ENCODE assay signal across 8 cellular contexts in genomic region chr16:56041556-56042140, GRCh38.
DNase-seq lines count a peak whose midpoint lies in the region; ATAC-seq and TF ChIP-seq lines count a peak whose summit lies in the region.

No MANE protein-coding gene starts in this region.

- in situ Hi-C loops in GM13977 (cut with MboI; ENCODE audit: low pct_unique_long_range_greater_than_20kb, low sequenced_read_pairs, unreplicated experiment) = no loop called here

- peak; percentile 38 for TF ChIP-seq CTCF in A673 (conservative IDR thresholded peaks at IDR 0.05; ENCODE audit: low read depth, low read length)
- peak; percentile 48 for TF ChIP-seq CTCF in GM13977 (IDR thresholded peaks at IDR 0.05; ENCODE audit: extremely low read depth, insufficient read depth, missing control alignments)
- TF ChIP-seq CTCF in kidney epithelial cell (IDR thresholded peaks at IDR 0.05; ENCODE audit: insufficient read depth, low read length, poor library complexity, severe bottlenecking) = peak; percentile 29
- peak; percentile 35 for TF ChIP-seq CTCF in upper lobe of right lung (IDR thresholded peaks at IDR 0.05)

- no peaks in the 10 kb centered on the region for H3K9me3 ChIP-seq in A673 (ENCODE audit: low read depth, low read length, poor library complexity, severe bottlenecking)
- H3K9me3 ChIP-seq in upper lobe of right lung = peaks cover 7% of the 10 kb centered on the region

- intact Hi-C loops in A673 (cut with micrococcal nuclease; ENCODE audit: unreplicated experiment) (loop anchor here (5.0 kb wide), 1 partner anchor 276 kb away; no protein-coding TSS in a partner anchor), upper lobe of right lung (cut with DNase I) (no loop called here)

- peaks cover 5% of the 10 kb centered on the region for H3K27me3 ChIP-seq in A673 (replicated peaks; ENCODE audit: insufficient read depth, low read depth, low read length, poor library complexity)
- H3K27me3 ChIP-seq in kidney epithelial cell (ENCODE audit: control insufficient read depth, insufficient read depth, low read length) = no peaks in the 10 kb centered on the region
- H3K27me3 ChIP-seq in upper lobe of right lung = no peaks in the 10 kb centered on the region

- ATAC-seq in upper lobe of right lung = peak; percentile 89
- no peak for ATAC-seq in GM18511 (IDR thresholded peaks at IDR 0.05; ENCODE audit: unreplicated experiment)

- POLR2A ChIA-PET in A673 (lab: Charles Lee; ENCODE audit: low non-redundant PET) = no interaction called here

- peak; percentile 10 for DNase-seq in A673 (ENCODE audit: low spot score)
- peak; percentile 27 for DNase-seq in GM13977 (ENCODE audit: low spot score)
- peak; percentile 31 for DNase-seq in NCI-H2227 (lab: John Stamatoyannopoulos, UW; ENCODE audit: unreplicated experiment)
- DNase-seq in activated effector memory CD4-positive, alpha-beta T cell treated with Interleukin-2 at 50 U/mL for 16 hours = peak; percentile 11
- no peak for DNase-seq in kidney epithelial cell (ENCODE audit: low read depth)
- DNase-seq in upper lobe of right lung = no peak
- DNase-seq in NCI-H446 treated with DMSO at 0.1 percent for 48 hours (lab: John Stamatoyannopoulos, UW) = no peak

- H3K4me3 ChIP-seq in A673 (ENCODE audit: low read depth, low read length, poor library complexity, severe bottlenecking) (no peak overlapping the region), kidney epithelial cell (ENCODE audit: low read depth, low read length) (no peak overlapping the region), upper lobe of right lung (no peak overlapping the region)

- H3K36me3 ChIP-seq in A673 (ENCODE audit: insufficient read depth, low read length, poor library complexity, severe bottlenecking) (no peaks in the 10 kb centered on the region), kidney epithelial cell (ENCODE audit: control insufficient read depth, insufficient read depth, low read length) (no peaks in the 10 kb centered on the region), upper lobe of right lung (no peaks in the 10 kb centered on the region)

- no peaks in the 10 kb centered on the region for H3K4me1 ChIP-seq in A673 (ENCODE audit: insufficient read depth, low read length, poor library complexity, severe bottlenecking)
- no peaks in the 10 kb centered on the region for H3K4me1 ChIP-seq in upper lobe of right lung

- BruUV-seq in A673 (replicated peaks; lab: Mats Ljungman, UMichigan) = no TSS peak

- CTCF ChIA-PET in A673 (lab: Charles Lee) = no interaction called here

- no peak overlapping the region for H3K27ac ChIP-seq in A673 (ENCODE audit: low read depth, low read length, poor library complexity, severe bottlenecking)
- no peak overlapping the region for H3K27ac ChIP-seq in upper lobe of right lung

Comparison
In these comparisons a context has a peak if more than half of its experiments do, and no peak if none do; other contexts are left out.
1. DNase-seq: peak in A673 (single experiment), GM13977 (single experiment), NCI-H2227 (single experiment) and activated effector memory CD4-positive, alpha-beta T cell treated with Interleukin-2 at 50 U/mL for 16 hours (single experiment); none in kidney epithelial cell (single experiment), upper lobe of right lung (single experiment) and NCI-H446 treated with DMSO at 0.1 percent for 48 hours (single experiment).
2. Peak in every context shown above with its lines, with median percentiles within 50 percentile points of each other: CTCF ChIP-seq.